In genomic region chr9:32455738-32456137, GRCh38 we compare ENCODE assay signal across 17 cellular contexts.
DNase-seq lines count a peak whose midpoint lies in the region; ATAC-seq and TF ChIP-seq lines count a peak whose summit lies in the region.
"Had no signal": no experiment of that assay in that cellular context is flagged by ENCODE, and none has a peak within 500 bp of the region (broad histone marks: within the 10 kb centered on the region; RNA-seq: fewer than 3 reads in every experiment).

No MANE protein-coding gene starts in this region.

- H3K27ac ChIP-seq in heart right ventricle: no peak overlapping the region
- no peak overlapping the region for H3K27ac ChIP-seq in sigmoid colon
- H3K27ac ChIP-seq: HL-60, SJCRH30 had no signal

- H3K4me3 ChIP-seq in AG10803 (ENCODE audit: low read length) (no peak overlapping the region), heart right ventricle (no peak overlapping the region), sigmoid colon (no peak overlapping the region)
- H3K4me3 ChIP-seq: HAP-1, SJCRH30 had no signal

- TF ChIP-seq POLR2A in sigmoid colon (IDR thresholded peaks at IDR 0.05): no peak

- peak in 5 of 8 donors; percentile 44 to 64 (median 50) for ATAC-seq in heart right ventricle
- ATAC-seq in HG02678 (IDR thresholded peaks at IDR 0.05; ENCODE audit: unreplicated experiment): no peak

- TF ChIP-seq CTCF in AG10803 (conservative IDR thresholded peaks at IDR 0.05; ENCODE audit: low read length): no peak
- no peak for TF ChIP-seq CTCF in heart right ventricle (IDR thresholded peaks at IDR 0.05)
- no peak for TF ChIP-seq CTCF in sigmoid colon (IDR thresholded peaks at IDR 0.05)

- intact Hi-C loops in heart right ventricle (cut with DNase I): loop anchor here in 2 of 10 donors (10.0 kb wide), 2 partner anchors 51 to 61 kb away; no protein-coding TSS in a partner anchor
- intact Hi-C loops in sigmoid colon (cut with DNase I): loop anchor here (5.0 kb wide), 1 partner anchor 68 kb away; no protein-coding TSS in a partner anchor

- no peak for TF ChIP-seq EP300 in sigmoid colon (IDR thresholded peaks at IDR 0.05)

- 49 to 53% methylated on average over 5 of the region's 5 CpGs for WGBS in heart right ventricle, 2 donors
- 79 to 90% methylated on average over 5 of the region's 5 CpGs for WGBS in sigmoid colon, 2 donors

- DNase-seq in AG10803 (ENCODE audit: low read depth) (peak; percentile 33), GM04504 (ENCODE audit: low read depth) (peak; percentile 4), heart right ventricle (peak in 1 of 2 donors; percentile 29), sigmoid colon (peak; percentile 76), hippocampal formation (lab: John Stamatoyannopoulos, UW) (no peak), retina (no peak)
- DNase-seq: CD4-positive, CD25-positive, alpha-beta regulatory T cell; DMS53; NCI-H1417; NCI-H187 treated with DMSO at 0.1 percent for 48 hours; NCI-H446; NCI-H748 treated with DMSO at 0.1 percent for 48 hours; RPMI8226; SJCRH30 had no signal

- H3K9me3 ChIP-seq in heart right ventricle: no peaks in the 10 kb centered on the region
- no peaks in the 10 kb centered on the region for H3K9me3 ChIP-seq in sigmoid colon
- H3K9me3 ChIP-seq: HAP-1, SJCRH30 had no signal

- no peaks in the 10 kb centered on the region for H3K27me3 ChIP-seq in heart right ventricle
- H3K27me3 ChIP-seq in sigmoid colon: no peaks in the 10 kb centered on the region
- H3K27me3 ChIP-seq: SJCRH30 had no signal

- H3K36me3 ChIP-seq in heart right ventricle: peaks cover 0 to 100% (median 28%) of the 10 kb centered on the region in 9 donors
- peaks cover 5 to 75% (median 27%) of the 10 kb centered on the region in 4 donors for H3K36me3 ChIP-seq in sigmoid colon

- H3K4me1 ChIP-seq in heart right ventricle (peaks cover 0 to 8% (median 0%) of the 10 kb centered on the region in 9 donors), sigmoid colon (peaks cover 0 to 4% (median 0%) of the 10 kb centered on the region in 4 donors)
- H3K4me1 ChIP-seq: SJCRH30 had no signal

Comparison
In these comparisons a context has a peak if more than half of its experiments do, and no peak if none do; other contexts are left out.
1. DNase-seq: peak in AG10803 (single experiment), GM04504 (single experiment) and sigmoid colon (single experiment); none in hippocampal formation (0 of 2) and retina (single experiment).